In genomic region chr4:93813092-93813491, GRCh38 we compare ENCODE assay signal across 22 cellular contexts. TPM values are rescaled to one million over a fixed set of nuclear protein-coding genes. Genes with fewer than 3 reads are reported as not detected.
DNase-seq lines count a peak whose midpoint lies in the region; ATAC-seq, FAIRE-seq and TF ChIP-seq lines count a peak whose summit lies in the region.
"Had no signal": no experiment of that assay in that cellular context is flagged by ENCODE, and none has a peak within 500 bp of the region (broad histone marks: within the 10 kb centered on the region; RNA-seq: fewer than 3 reads in every experiment).

No MANE protein-coding gene starts in this region.

- no peak overlapping the region for H3K27ac ChIP-seq in pancreas

- peaks cover 0 to 15% (median 0%) of the 10 kb centered on the region in 3 donors for H3K4me1 ChIP-seq in pancreas

- no peaks in the 10 kb centered on the region for H3K9me3 Mint-ChIP-seq in type B pancreatic cell
- H3K9me3 Mint-ChIP-seq: GM23338, H9 had no signal

- 60 to 74% methylated on average over 2 of the region's 2 CpGs for WGBS in pancreas, 2 donors

- H3K9me3 ChIP-seq in pancreas = no peaks in the 10 kb centered on the region

- intact Hi-C loops in pancreas (cut with DNase I) = no loop called here

- H3K4me3 ChIP-seq in pancreas = no peak overlapping the region
- H3K4me3 ChIP-seq: GM12878, GM23338 had no signal

- FAIRE-seq in G401.6 (lab: Jason Lieb, UNC) (peak; percentile 36), endometrium (lab: Jason Lieb, UNC) (peak; percentile 21), pancreas (lab: Jason Lieb, UNC) (peak; percentile 26)
- FAIRE-seq: GM12878, GM19239 had no signal

- no peak overlapping the region for H3K4me3 Mint-ChIP-seq in type B pancreatic cell
- H3K4me3 Mint-ChIP-seq: CD4-positive, alpha-beta memory T cell; GM23338; H9 had no signal

- H3K36me3 Mint-ChIP-seq in type B pancreatic cell = no peaks in the 10 kb centered on the region
- H3K36me3 Mint-ChIP-seq: CD4-positive, alpha-beta memory T cell had no signal

- peaks cover 46% of the 10 kb centered on the region for H3K27me3 Mint-ChIP-seq in type B pancreatic cell
- H3K27me3 Mint-ChIP-seq: CD4-positive, alpha-beta memory T cell had no signal

- no peaks in the 10 kb centered on the region for H3K36me3 ChIP-seq in pancreas

- ATAC-seq in pancreas (no peak), GM21423 (IDR thresholded peaks at IDR 0.05; ENCODE audit: unreplicated experiment) (no peak)
- ATAC-seq: GM12878, GM23338, HCT116 had no signal

- TF ChIP-seq CTCF in pancreas (IDR thresholded peaks at IDR 0.05) = no peak
- TF ChIP-seq CTCF in type B pancreatic cell (conservative IDR thresholded peaks at IDR 0.05) = no peak

- H3K27ac Mint-ChIP-seq in type B pancreatic cell = no peak overlapping the region
- H3K27ac Mint-ChIP-seq: CD4-positive, alpha-beta memory T cell; GM23338; H9 had no signal

- no peaks in the 10 kb centered on the region for H3K27me3 ChIP-seq in pancreas

- no peaks in the 10 kb centered on the region for H3K4me1 Mint-ChIP-seq in type B pancreatic cell (ENCODE audit: unreplicated experiment)
- H3K4me1 Mint-ChIP-seq: CD4-positive, alpha-beta memory T cell had no signal

- DNase-seq in pancreas = no peak
- no peak for DNase-seq in iPS-NIHi11 (ENCODE audit: low spot score)
- DNase-seq in type B pancreatic cell (ENCODE audit: extremely low spot score, unreplicated experiment) = no peak
- DNase-seq: 8988T; C1 segment of cervical spinal cord; Calu3; CD4-positive, alpha-beta memory T cell; COR-L47; DMS53; DND-41; GDM1; H9 had no signal

RNA-seq across cellular contexts. Expression of gene ATOH1, which starts 15.5 kb away (rescaled TPM):
- total RNA-seq in pancreas = not detected
- not detected for polyA plus RNA-seq in pancreas
- total RNA-seq in type B pancreatic cell (ENCODE audit: low replicate concordance) = 0.36 and 0.97 TPM in 2 replicates
- total RNA-seq: A673; Calu3; CD4-positive, alpha-beta memory T cell; GM12878; H4; H9 had no signal
- polyA plus RNA-seq: BJ; CD4-positive, alpha-beta memory T cell; GM12878 had no signal
